1 cellular context compared by ENCODE assay signal in genomic region chr6:158011478-158011920, GRCh38.
A peak's percentile ranks its signal among the peaks of the same experiment; 100 is the strongest.
TF ChIP-seq lines count a peak whose summit lies in the region.

No MANE protein-coding gene starts in this region.

TF ChIP-seq in HepG2, 621 proteins besides CTCF, POLR2A, EP300 and RAD21 (continued from another document and continues in another):
- TF ChIP-seq HMGXB3 (CRISPR knock-in tag; IDR thresholded peaks at IDR 0.05; ENCODE audit: borderline replicate concordance) = peak; percentile 85; the same call in 1 of the 2 replicates
- TF ChIP-seq ZNF512B (CRISPR knock-in tag; IDR thresholded peaks at IDR 0.05; ENCODE audit: borderline replicate concordance) = peak; percentile 81
- no peak for TF ChIP-seq ADNP (CRISPR knock-in tag; IDR thresholded peaks at IDR 0.05)
- TF ChIP-seq THAP9 (CRISPR knock-in tag; IDR thresholded peaks at IDR 0.05; ENCODE audit: borderline replicate concordance) = no peak
- TF ChIP-seq FOXA3 (CRISPR knock-in tag; IDR thresholded peaks at IDR 0.05) = peak; percentile 95
- TF ChIP-seq TFAP4 (IDR thresholded peaks at IDR 0.05; ENCODE audit: borderline replicate concordance, low read depth) = peak; percentile 86
- no peak for TF ChIP-seq IRF9 (CRISPR knock-in tag; IDR thresholded peaks at IDR 0.05; ENCODE audit: borderline replicate concordance)
- 0 out of 2 replicates have a peak, but pooled peaks have one; percentile 43 for TF ChIP-seq ZNF543 (CRISPR knock-in tag; IDR thresholded peaks at IDR 0.05)
- peak; percentile 27; the same call in 1 of the 2 replicates for TF ChIP-seq ZBTB33 (CRISPR knock-in tag; IDR thresholded peaks at IDR 0.05)
- peak; percentile 81 for TF ChIP-seq HOXA3 (CRISPR knock-in tag; IDR thresholded peaks at IDR 0.05)
- peak; percentile 96 for TF ChIP-seq CBFB (CRISPR knock-in tag; IDR thresholded peaks at IDR 0.05)
- TF ChIP-seq SP140L (CRISPR knock-in tag; IDR thresholded peaks at IDR 0.05; ENCODE audit: borderline replicate concordance) = peak; percentile 88; the same call in 1 of the 2 replicates
- no peak for TF ChIP-seq ZBTB14 (CRISPR knock-in tag; IDR thresholded peaks at IDR 0.05)
- TF ChIP-seq ZBTB7B (CRISPR knock-in tag; IDR thresholded peaks at IDR 0.05) = peak; percentile 97
- TF ChIP-seq POLR2AphosphoS5 (IDR thresholded peaks at IDR 0.05; ENCODE audit: low read depth, low read length) = no peak
- no peak for TF ChIP-seq ZFP82 (CRISPR knock-in tag; IDR thresholded peaks at IDR 0.05; ENCODE audit: borderline replicate concordance)
- TF ChIP-seq ZNF792 (CRISPR knock-in tag; IDR thresholded peaks at IDR 0.05) = peak; percentile 86
- peak; percentile 91 for TF ChIP-seq FOSL2 (CRISPR knock-in tag; IDR thresholded peaks at IDR 0.05)
- TF ChIP-seq JUNB (CRISPR knock-in tag; IDR thresholded peaks at IDR 0.05; ENCODE audit: borderline replicate concordance) = peak; percentile 85; the same call in 1 of the 2 replicates
- 0 out of 2 replicates have a peak, but pooled peaks have one; percentile 21 for TF ChIP-seq TFDP2 (CRISPR knock-in tag; IDR thresholded peaks at IDR 0.05)
- no peak for TF ChIP-seq HIC2 (CRISPR knock-in tag; IDR thresholded peaks at IDR 0.05; ENCODE audit: low read depth)
- TF ChIP-seq ZNF788 (CRISPR knock-in tag; IDR thresholded peaks at IDR 0.05; ENCODE audit: borderline replicate concordance) = 0 out of 2 replicates have a peak, but pooled peaks have one; percentile 7
- TF ChIP-seq ZNF558 (CRISPR knock-in tag; IDR thresholded peaks at IDR 0.05; ENCODE audit: borderline replicate concordance) = no peak
- TF ChIP-seq THAP11 (CRISPR knock-in tag; IDR thresholded peaks at IDR 0.05) = peak; percentile 67; the same call in 1 of the 2 replicates
- TF ChIP-seq ZNF776 (CRISPR knock-in tag; IDR thresholded peaks at IDR 0.05) = no peak
- TF ChIP-seq RFX3 (CRISPR knock-in tag; IDR thresholded peaks at IDR 0.05) = no peak
- TF ChIP-seq HHEX (CRISPR knock-in tag; IDR thresholded peaks at IDR 0.05) = peak; percentile 94
- TF ChIP-seq ZNF503 (CRISPR knock-in tag; IDR thresholded peaks at IDR 0.05) = peak; percentile 99
- peak; percentile 93 for TF ChIP-seq FOXK1 (CRISPR knock-in tag; IDR thresholded peaks at IDR 0.05; ENCODE audit: borderline replicate concordance, low read depth)
- TF ChIP-seq PATZ1 (CRISPR knock-in tag; IDR thresholded peaks at IDR 0.05) = peak; percentile 83
- TF ChIP-seq SRF (IDR thresholded peaks at IDR 0.05; ENCODE audit: low read depth, low read length) = peak; percentile 69
- 0 out of 2 replicates have a peak, but pooled peaks have one; percentile 38 for TF ChIP-seq ZFP90 (CRISPR knock-in tag; IDR thresholded peaks at IDR 0.05; ENCODE audit: borderline replicate concordance)
